In genomic region chr6:167045828-167046580, GRCh38 we compare ENCODE assay signal across 1 cellular context.
TF ChIP-seq lines count a peak whose summit lies in the region.

No MANE protein-coding gene starts in this region.

TF ChIP-seq in K562, 482 proteins besides CTCF, POLR2A, EP300 and RAD21 (continued from another document):
- TF ChIP-seq ZNF318 (IDR thresholded peaks at IDR 0.05; ENCODE audit: borderline replicate concordance in 1 of 2, low read depth in 1 of 2): no peak
- TF ChIP-seq, protein P1, sequence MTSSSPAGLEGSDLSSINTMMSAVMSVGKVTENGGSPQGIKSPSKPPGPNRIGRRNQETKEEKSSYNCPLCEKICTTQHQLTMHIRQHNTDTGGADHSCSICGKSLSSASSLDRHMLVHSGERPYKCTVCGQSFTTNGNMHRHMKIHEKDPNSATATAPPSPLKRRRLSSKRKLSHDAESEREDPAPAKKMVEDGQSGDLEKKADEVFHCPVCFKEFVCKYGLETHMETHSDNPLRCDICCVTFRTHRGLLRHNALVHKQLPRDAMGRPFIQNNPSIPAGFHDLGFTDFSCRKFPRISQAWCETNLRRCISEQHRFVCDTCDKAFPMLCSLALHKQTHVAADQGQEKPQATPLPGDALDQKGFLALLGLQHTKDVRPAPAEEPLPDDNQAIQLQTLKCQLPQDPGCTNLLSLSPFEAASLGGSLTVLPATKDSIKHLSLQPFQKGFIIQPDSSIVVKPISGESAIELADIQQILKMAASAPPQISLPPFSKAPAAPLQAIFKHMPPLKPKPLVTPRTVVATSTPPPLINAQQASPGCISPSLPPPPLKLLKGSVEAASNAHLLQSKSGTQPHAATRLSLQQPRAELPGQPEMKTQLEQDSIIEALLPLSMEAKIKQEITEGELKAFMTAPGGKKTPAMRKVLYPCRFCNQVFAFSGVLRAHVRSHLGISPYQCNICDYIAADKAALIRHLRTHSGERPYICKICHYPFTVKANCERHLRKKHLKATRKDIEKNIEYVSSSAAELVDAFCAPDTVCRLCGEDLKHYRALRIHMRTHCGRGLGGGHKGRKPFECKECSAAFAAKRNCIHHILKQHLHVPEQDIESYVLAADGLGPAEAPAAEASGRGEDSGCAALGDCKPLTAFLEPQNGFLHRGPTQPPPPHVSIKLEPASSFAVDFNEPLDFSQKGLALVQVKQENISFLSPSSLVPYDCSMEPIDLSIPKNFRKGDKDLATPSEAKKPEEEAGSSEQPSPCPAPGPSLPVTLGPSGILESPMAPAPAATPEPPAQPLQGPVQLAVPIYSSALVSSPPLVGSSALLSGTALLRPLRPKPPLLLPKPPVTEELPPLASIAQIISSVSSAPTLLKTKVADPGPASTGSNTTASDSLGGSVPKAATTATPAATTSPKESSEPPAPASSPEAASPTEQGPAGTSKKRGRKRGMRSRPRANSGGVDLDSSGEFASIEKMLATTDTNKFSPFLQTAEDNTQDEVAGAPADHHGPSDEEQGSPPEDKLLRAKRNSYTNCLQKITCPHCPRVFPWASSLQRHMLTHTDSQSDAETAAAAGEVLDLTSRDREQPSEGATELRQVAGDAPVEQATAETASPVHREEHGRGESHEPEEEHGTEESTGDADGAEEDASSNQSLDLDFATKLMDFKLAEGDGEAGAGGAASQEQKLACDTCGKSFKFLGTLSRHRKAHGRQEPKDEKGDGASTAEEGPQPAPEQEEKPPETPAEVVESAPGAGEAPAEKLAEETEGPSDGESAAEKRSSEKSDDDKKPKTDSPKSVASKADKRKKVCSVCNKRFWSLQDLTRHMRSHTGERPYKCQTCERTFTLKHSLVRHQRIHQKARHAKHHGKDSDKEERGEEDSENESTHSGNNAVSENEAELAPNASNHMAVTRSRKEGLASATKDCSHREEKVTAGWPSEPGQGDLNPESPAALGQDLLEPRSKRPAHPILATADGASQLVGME (CRISPR knock-in tag; IDR thresholded peaks at IDR 0.05): no peak
- no peak for TF ChIP-seq CBX8 (IDR thresholded peaks at IDR 0.05; ENCODE audit: borderline replicate concordance, extremely low read depth, low read depth, low read length, poor library complexity, severe bottlenecking)
- no peak for TF ChIP-seq ZNF347 (CRISPR knock-in tag; IDR thresholded peaks at IDR 0.05; ENCODE audit: low read depth)
- TF ChIP-seq EP400 (IDR thresholded peaks at IDR 0.05): no peak
- no peak for TF ChIP-seq NFIX (CRISPR knock-in tag; IDR thresholded peaks at IDR 0.05; ENCODE audit: low read depth)
- no peak for TF ChIP-seq MTA2 (IDR thresholded peaks at IDR 0.05; ENCODE audit: low read depth)
- TF ChIP-seq, protein P2, sequence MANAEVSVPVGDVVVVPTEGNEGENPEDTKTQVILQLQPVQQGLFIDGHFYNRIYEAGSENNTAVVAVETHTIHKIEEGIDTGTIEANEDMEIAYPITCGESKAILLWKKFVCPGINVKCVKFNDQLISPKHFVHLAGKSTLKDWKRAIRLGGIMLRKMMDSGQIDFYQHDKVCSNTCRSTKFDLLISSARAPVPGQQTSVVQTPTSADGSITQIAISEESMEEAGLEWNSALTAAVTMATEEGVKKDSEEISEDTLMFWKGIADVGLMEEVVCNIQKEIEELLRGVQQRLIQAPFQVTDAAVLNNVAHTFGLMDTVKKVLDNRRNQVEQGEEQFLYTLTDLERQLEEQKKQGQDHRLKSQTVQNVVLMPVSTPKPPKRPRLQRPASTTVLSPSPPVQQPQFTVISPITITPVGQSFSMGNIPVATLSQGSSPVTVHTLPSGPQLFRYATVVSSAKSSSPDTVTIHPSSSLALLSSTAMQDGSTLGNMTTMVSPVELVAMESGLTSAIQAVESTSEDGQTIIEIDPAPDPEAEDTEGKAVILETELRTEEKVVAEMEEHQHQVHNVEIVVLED (CRISPR knock-in tag; IDR thresholded peaks at IDR 0.05): no peak
- TF ChIP-seq ZBTB26 (CRISPR knock-in tag; IDR thresholded peaks at IDR 0.05): 0 out of 2 replicates have a peak, but pooled peaks have one; percentile 56
- TF ChIP-seq THRAP3 (IDR thresholded peaks at IDR 0.05; ENCODE audit: borderline replicate concordance): no peak
- TF ChIP-seq BACH1 (tag; IDR thresholded peaks at IDR 0.05): no peak
- TF ChIP-seq, protein P3, sequence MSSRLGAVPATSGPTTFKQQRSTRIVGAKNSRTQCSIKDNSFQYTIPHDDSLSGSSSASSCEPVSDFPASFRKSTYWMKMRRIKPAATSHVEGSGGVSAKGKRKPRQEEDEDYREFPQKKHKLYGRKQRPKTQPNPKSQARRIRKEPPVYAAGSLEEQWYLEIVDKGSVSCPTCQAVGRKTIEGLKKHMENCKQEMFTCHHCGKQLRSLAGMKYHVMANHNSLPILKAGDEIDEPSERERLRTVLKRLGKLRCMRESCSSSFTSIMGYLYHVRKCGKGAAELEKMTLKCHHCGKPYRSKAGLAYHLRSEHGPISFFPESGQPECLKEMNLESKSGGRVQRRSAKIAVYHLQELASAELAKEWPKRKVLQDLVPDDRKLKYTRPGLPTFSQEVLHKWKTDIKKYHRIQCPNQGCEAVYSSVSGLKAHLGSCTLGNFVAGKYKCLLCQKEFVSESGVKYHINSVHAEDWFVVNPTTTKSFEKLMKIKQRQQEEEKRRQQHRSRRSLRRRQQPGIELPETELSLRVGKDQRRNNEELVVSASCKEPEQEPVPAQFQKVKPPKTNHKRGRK (tag; IDR thresholded peaks at IDR 0.05): peak; percentile 75
- no peak for TF ChIP-seq MIER1 (IDR thresholded peaks at IDR 0.05; ENCODE audit: low read depth)
- TF ChIP-seq TFAM (CRISPR knock-in tag; conservative IDR thresholded peaks at IDR 0.05): no peak
- TF ChIP-seq RBFOX2 (IDR thresholded peaks at IDR 0.05; ENCODE audit: low read depth, low read length): no peak
- TF ChIP-seq, protein P4, sequence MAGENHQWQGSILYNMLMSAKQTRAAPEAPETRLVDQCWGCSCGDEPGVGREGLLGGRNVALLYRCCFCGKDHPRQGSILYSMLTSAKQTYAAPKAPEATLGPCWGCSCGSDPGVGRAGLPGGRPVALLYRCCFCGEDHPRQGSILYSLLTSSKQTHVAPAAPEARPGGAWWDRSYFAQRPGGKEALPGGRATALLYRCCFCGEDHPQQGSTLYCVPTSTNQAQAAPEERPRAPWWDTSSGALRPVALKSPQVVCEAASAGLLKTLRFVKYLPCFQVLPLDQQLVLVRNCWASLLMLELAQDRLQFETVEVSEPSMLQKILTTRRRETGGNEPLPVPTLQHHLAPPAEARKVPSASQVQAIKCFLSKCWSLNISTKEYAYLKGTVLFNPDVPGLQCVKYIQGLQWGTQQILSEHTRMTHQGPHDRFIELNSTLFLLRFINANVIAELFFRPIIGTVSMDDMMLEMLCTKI (IDR thresholded peaks at IDR 0.05; ENCODE audit: partially characterized antibody): no peak
- no peak for TF ChIP-seq LARP7 (IDR thresholded peaks at IDR 0.05)
- TF ChIP-seq CBFA2T2 (conservative IDR thresholded peaks at IDR 0.05): no peak
- TF ChIP-seq, protein P5, sequence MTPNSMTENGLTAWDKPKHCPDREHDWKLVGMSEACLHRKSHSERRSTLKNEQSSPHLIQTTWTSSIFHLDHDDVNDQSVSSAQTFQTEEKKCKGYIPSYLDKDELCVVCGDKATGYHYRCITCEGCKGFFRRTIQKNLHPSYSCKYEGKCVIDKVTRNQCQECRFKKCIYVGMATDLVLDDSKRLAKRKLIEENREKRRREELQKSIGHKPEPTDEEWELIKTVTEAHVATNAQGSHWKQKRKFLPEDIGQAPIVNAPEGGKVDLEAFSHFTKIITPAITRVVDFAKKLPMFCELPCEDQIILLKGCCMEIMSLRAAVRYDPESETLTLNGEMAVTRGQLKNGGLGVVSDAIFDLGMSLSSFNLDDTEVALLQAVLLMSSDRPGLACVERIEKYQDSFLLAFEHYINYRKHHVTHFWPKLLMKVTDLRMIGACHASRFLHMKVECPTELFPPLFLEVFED (CRISPR knock-in tag; conservative IDR thresholded peaks at IDR 0.05): 0 out of 2 replicates have a peak, but pooled peaks have one; percentile 17
- TF ChIP-seq ZNF280A (IDR thresholded peaks at IDR 0.05; ENCODE audit: low read depth, partially characterized antibody): no peak
- TF ChIP-seq EGR1 (conservative IDR thresholded peaks at IDR 0.05): no peak
- TF ChIP-seq, protein P6, sequence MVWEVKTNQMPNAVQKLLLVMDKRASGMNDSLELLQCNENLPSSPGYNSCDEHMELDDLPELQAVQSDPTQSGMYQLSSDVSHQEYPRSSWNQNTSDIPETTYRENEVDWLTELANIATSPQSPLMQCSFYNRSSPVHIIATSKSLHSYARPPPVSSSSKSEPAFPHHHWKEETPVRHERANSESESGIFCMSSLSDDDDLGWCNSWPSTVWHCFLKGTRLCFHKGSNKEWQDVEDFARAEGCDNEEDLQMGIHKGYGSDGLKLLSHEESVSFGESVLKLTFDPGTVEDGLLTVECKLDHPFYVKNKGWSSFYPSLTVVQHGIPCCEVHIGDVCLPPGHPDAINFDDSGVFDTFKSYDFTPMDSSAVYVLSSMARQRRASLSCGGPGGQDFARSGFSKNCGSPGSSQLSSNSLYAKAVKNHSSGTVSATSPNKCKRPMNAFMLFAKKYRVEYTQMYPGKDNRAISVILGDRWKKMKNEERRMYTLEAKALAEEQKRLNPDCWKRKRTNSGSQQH (CRISPR knock-in tag; IDR thresholded peaks at IDR 0.05): peak; percentile 39; the same call in 1 of the 2 replicates
- TF ChIP-seq NCOA6 (IDR thresholded peaks at IDR 0.05): no peak
- no peak for TF ChIP-seq CSDE1 (IDR thresholded peaks at IDR 0.05)
- no peak for TF ChIP-seq NONO (IDR thresholded peaks at IDR 0.05; ENCODE audit: low read depth in 2 of 2, low read length in 1 of 2)
- no peak for TF ChIP-seq HNRNPUL1 (IDR thresholded peaks at IDR 0.05; ENCODE audit: low read length)
- no peak for TF ChIP-seq YY1 (IDR thresholded peaks at IDR 0.05; ENCODE audit: borderline replicate concordance in 1 of 3, control insufficient read depth in 1 of 3, extremely low read depth in 1 of 3, insufficient read depth in 3 of 3, insufficient read length in 1 of 3, insufficient replicate concordance in 2 of 3, low read depth in 1 of 3, low read length in 2 of 3)
- no peak for TF ChIP-seq RBM17 (IDR thresholded peaks at IDR 0.05; ENCODE audit: borderline replicate concordance, low read depth, low read length)
